Comparison of ENCODE assay signal across 6 cellular contexts in genomic region chr12:121475279-121475678, GRCh38.
"Had no signal": no experiment of that assay in that cellular context is flagged by ENCODE, and none has a peak within 500 bp of the region (broad histone marks: within the 10 kb centered on the region; RNA-seq: fewer than 3 reads in every experiment).

No MANE protein-coding gene starts in this region.

- H3K4me3 Mint-ChIP-seq: H9, HFFc6 had no signal

- H3K9ac ChIP-seq: GM23248 had no signal

- ATAC-seq: K562 had no signal

- DNase-seq: GM23248, H9, HCEC 1CT, HFFc6, IMR-90 had no signal

- H3K27ac ChIP-seq: GM23248 had no signal

- H3K9me3 Mint-ChIP-seq: H9, HFFc6 had no signal

- H3K27ac Mint-ChIP-seq: H9, HFFc6 had no signal

- H3K4me3 ChIP-seq: GM23248, K562 had no signal
